22 cellular contexts compared by ENCODE assay signal in the genomic region with DNA sequence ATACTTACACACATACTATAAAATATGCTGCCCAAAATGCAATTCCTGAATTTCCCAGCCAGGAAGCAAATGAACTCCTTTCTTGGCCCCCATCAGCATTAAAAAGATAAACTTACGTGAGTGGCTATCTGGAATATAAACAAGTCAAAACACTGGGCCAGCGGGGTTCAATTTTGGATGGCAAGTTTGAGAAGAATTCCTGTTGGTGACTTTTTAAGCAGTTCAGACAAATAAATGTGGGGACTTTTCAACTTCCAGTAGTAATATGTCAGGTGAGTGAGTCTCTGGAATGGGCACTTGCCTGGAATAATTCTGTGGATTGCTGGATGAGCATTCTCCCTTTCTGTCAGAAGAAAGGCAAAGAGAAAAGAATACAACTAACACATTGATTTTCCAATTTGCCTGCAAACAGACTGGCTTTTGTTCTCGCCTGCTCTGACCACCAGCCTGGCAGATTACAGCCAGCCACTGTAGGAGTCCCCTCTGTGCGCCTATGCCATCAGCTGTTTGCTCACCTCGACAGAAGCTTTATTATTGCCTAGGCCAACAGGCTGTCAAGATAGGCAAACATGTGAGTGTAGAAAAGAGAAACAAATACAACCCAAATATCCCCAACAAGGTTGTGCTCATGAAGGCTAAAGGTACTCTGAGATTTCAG.
DNase-seq lines count a peak whose midpoint lies in the region; ATAC-seq and TF ChIP-seq lines count a peak whose summit lies in the region.
"Had no signal": no experiment of that assay in that cellular context is flagged by ENCODE, and none has a peak within 500 bp of the region (broad histone marks: within the 10 kb centered on the region; RNA-seq: fewer than 3 reads in every experiment).

No MANE protein-coding gene starts in this region.

- no CpG with 5 or more reads among the region's 5 CpGs for WGBS in trophoblast cell (ENCODE audit: extremely low coverage, insufficient coverage, insufficient read length)

- H3K79me1 ChIP-seq in trophoblast cell (ENCODE audit: low read length), result peaks cover 1% of the 10 kb centered on the region

- no peak overlapping the region for H2AK5ac ChIP-seq in trophoblast cell (ENCODE audit: low read length)

- no peaks in the 10 kb centered on the region for H3K9me3 Mint-ChIP-seq in WTC11
- H3K9me3 Mint-ChIP-seq: CD4-positive, alpha-beta T cell; naive B cell had no signal

- no peaks in the 10 kb centered on the region for H3K27me3 ChIP-seq in trophoblast cell (ENCODE audit: insufficient read depth, low read length)
- H3K27me3 ChIP-seq: heart left ventricle, sigmoid colon had no signal

- H3K36me3 ChIP-seq in trophoblast cell (ENCODE audit: control insufficient read depth in 1 of 2, insufficient read depth in 2 of 2, low read length in 2 of 2), result peaks cover 0 to 2% of the 10 kb centered on the region in 2 experiments

- peak; percentile 33 for DNase-seq in DMS 273 (lab: John Stamatoyannopoulos, UW; ENCODE audit: unreplicated experiment)
- DNase-seq in DMS 273 treated with DMSO at 0.1 percent for 48 hours (lab: John Stamatoyannopoulos, UW), result no peak
- DNase-seq in WTC11 (ENCODE audit: low spot score), result no peak
- DNase-seq in inferior parietal cortex (ENCODE audit: extremely low spot score), result peak; percentile 75
- peak in 45 of 49 donors; percentile 11 to 84 (median 53) for DNase-seq in substantia nigra (lab: John Stamatoyannopoulos, UW)
- DNase-seq in NOMO-1 (lab: John Stamatoyannopoulos, UW; ENCODE audit: unreplicated experiment in 2 of 2), result no peak
- DNase-seq in NOMO-1 treated with DMSO at 0.1 percent for 48 hours (lab: John Stamatoyannopoulos, UW; ENCODE audit: unreplicated experiment), result no peak
- DNase-seq in trophoblast cell, result no peak
- DNase-seq: activated CD4-positive, alpha-beta T cell treated with anti-CD3 and anti-CD28 coated beads for 1 hour; activated CD8-positive, alpha-beta memory T cell treated with anti-CD3 and anti-CD28 coated beads, Interleukin-2, amount 50 U/mL, for 48 hours; activated naive CD4-positive, alpha-beta T cell treated with anti-CD3 and anti-CD28 coated beads, Interleukin-2, amount 50 U/mL, for 16 hours; CD4-positive, alpha-beta T cell; GF-D8; GOT3; heart left ventricle; naive B cell; NCI-H2171; sigmoid colon; stimulated activated naive CD4-positive, alpha-beta T cell treated with Interleukin-2 at 50 U/mL for 16 hours had no signal

- peak overlapping the region; percentile 92 for H3K27ac ChIP-seq in substantia nigra (ENCODE audit: low read depth, low read length, poor library complexity, severe bottlenecking)
- no peak overlapping the region for H3K27ac ChIP-seq in trophoblast cell (ENCODE audit: low read depth, low read length)
- H3K27ac ChIP-seq: 22Rv1, heart left ventricle, HL-60 had no signal

- no peak overlapping the region for H3K4me2 ChIP-seq in trophoblast cell (ENCODE audit: low read length)

- no peaks in the 10 kb centered on the region for H3K4me1 ChIP-seq in trophoblast cell (ENCODE audit: control insufficient read depth in 1 of 2, insufficient read depth in 2 of 2, low read length in 2 of 2)

- ATAC-seq in WTC11, result no peak
- ATAC-seq: heart left ventricle, left lobe of liver had no signal

- H2BK5ac ChIP-seq in trophoblast cell (ENCODE audit: low read depth, low read length, poor library complexity), result no peak overlapping the region

- H3K9me3 ChIP-seq in trophoblast cell (ENCODE audit: insufficient read depth, low read depth, low read length), result no peaks in the 10 kb centered on the region
- H3K9me3 ChIP-seq: heart left ventricle, sigmoid colon had no signal

- TF ChIP-seq CTCF in WTC11 (IDR thresholded peaks at IDR 0.05), result no peak

- H2BK120ac ChIP-seq in trophoblast cell (ENCODE audit: insufficient read depth, low read length, poor library complexity), result no peak overlapping the region

- no peak overlapping the region for H3K18ac ChIP-seq in trophoblast cell (ENCODE audit: low read length)

- H3K14ac ChIP-seq in trophoblast cell (ENCODE audit: low read length), result no peak overlapping the region

- H4K8ac ChIP-seq in trophoblast cell (ENCODE audit: low read depth, low read length), result no peak overlapping the region

- H3K23ac ChIP-seq in trophoblast cell (ENCODE audit: low read length), result no peak overlapping the region

- no peak overlapping the region for H2AFZ ChIP-seq in trophoblast cell (ENCODE audit: insufficient read depth, low read length, poor library complexity)

- CTCF ChIA-PET in WTC11 (lab: Charles Lee), result no interaction called here

- POLR2A ChIA-PET in WTC11 (lab: Charles Lee), result no interaction called here

- H3K4me3 Mint-ChIP-seq in WTC11, result no peak overlapping the region
- H3K4me3 Mint-ChIP-seq: CD4-positive, alpha-beta T cell; naive B cell had no signal

- no peaks in the 10 kb centered on the region for H3K27me3 Mint-ChIP-seq in WTC11 (ENCODE audit: low read depth)
- H3K27me3 Mint-ChIP-seq: CD4-positive, alpha-beta T cell; naive B cell had no signal

- H3K4me3 ChIP-seq in trophoblast cell (ENCODE audit: low read depth, low read length), result no peak overlapping the region
- H3K4me3 ChIP-seq: heart left ventricle, sigmoid colon had no signal

- no peaks in the 10 kb centered on the region for H3K79me2 ChIP-seq in trophoblast cell (ENCODE audit: control insufficient read depth, insufficient read depth, low read length, poor library complexity)

- H3K4ac ChIP-seq in trophoblast cell (ENCODE audit: low read depth, low read length), result no peak overlapping the region

- no peak overlapping the region for H4K91ac ChIP-seq in trophoblast cell (ENCODE audit: low read depth, low read length)

- H3K4me1 Mint-ChIP-seq in WTC11, result peaks cover 86% of the 10 kb centered on the region

- no peak overlapping the region for H4K12ac ChIP-seq in trophoblast cell (ENCODE audit: low read depth, low read length)

- H3K27ac Mint-ChIP-seq in WTC11, result peak overlapping the region; percentile 81; the same call in 1 of the 2 replicates
- H3K27ac Mint-ChIP-seq: CD4-positive, alpha-beta T cell had no signal

- peaks cover 8% of the 10 kb centered on the region for H3K36me3 Mint-ChIP-seq in WTC11

- H2BK12ac ChIP-seq in trophoblast cell (ENCODE audit: low read length), result no peak overlapping the region

- no peak overlapping the region for H3K9ac ChIP-seq in trophoblast cell (ENCODE audit: low read length)

TF ChIP-seq in WTC11, 78 proteins besides CTCF, POLR2A, EP300 and RAD21 (continues in another document):
- TF ChIP-seq TP53 (CRISPR knock-in tag; IDR thresholded peaks at IDR 0.05) (no peak), ZNF671 (CRISPR knock-in tag; IDR thresholded peaks at IDR 0.05) (no peak), GABPB1 (CRISPR knock-in tag; IDR thresholded peaks at IDR 0.05) (peak; percentile 31; the same call in 1 of the 2 replicates)
- TF ChIP-seq, protein P1, sequence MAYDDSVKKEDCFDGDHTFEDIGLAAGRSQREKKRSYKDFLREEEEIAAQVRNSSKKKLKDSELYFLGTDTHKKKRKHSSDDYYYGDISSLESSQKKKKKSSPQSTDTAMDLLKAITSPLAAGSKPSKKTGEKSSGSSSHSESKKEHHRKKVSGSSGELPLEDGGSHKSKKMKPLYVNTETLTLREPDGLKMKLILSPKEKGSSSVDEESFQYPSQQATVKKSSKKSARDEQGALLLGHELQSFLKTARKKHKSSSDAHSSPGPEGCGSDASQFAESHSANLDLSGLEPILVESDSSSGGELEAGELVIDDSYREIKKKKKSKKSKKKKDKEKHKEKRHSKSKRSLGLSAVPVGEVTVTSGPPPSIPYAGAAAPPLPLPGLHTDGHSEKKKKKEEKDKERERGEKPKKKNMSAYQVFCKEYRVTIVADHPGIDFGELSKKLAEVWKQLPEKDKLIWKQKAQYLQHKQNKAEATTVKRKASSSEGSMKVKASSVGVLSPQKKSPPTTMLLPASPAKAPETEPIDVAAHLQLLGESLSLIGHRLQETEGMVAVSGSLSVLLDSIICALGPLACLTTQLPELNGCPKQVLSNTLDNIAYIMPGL (CRISPR knock-in tag; IDR thresholded peaks at IDR 0.05), result no peak
- TF ChIP-seq, protein P2, sequence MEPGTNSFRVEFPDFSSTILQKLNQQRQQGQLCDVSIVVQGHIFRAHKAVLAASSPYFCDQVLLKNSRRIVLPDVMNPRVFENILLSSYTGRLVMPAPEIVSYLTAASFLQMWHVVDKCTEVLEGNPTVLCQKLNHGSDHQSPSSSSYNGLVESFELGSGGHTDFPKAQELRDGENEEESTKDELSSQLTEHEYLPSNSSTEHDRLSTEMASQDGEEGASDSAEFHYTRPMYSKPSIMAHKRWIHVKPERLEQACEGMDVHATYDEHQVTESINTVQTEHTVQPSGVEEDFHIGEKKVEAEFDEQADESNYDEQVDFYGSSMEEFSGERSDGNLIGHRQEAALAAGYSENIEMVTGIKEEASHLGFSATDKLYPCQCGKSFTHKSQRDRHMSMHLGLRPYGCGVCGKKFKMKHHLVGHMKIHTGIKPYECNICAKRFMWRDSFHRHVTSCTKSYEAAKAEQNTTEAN (CRISPR knock-in tag; IDR thresholded peaks at IDR 0.05), result no peak
- TF ChIP-seq, protein P3, sequence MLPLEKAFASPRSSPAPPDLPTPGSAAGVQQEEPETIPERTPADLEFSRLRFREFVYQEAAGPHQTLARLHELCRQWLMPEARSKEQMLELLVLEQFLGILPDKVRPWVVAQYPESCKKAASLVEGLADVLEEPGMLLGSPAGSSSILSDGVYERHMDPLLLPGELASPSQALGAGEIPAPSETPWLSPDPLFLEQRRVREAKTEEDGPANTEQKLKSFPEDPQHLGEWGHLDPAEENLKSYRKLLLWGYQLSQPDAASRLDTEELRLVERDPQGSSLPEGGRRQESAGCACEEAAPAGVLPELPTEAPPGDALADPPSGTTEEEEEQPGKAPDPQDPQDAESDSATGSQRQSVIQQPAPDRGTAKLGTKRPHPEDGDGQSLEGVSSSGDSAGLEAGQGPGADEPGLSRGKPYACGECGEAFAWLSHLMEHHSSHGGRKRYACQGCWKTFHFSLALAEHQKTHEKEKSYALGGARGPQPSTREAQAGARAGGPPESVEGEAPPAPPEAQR (CRISPR knock-in tag; IDR thresholded peaks at IDR 0.05), result no peak
- TF ChIP-seq, protein P4, sequence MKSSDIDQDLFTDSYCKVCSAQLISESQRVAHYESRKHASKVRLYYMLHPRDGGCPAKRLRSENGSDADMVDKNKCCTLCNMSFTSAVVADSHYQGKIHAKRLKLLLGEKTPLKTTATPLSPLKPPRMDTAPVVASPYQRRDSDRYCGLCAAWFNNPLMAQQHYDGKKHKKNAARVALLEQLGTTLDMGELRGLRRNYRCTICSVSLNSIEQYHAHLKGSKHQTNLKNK (CRISPR knock-in tag; IDR thresholded peaks at IDR 0.05), result no peak

Comparison
In these comparisons a context has a peak if more than half of its experiments do, and no peak if none do; other contexts are left out.
1. DNase-seq: peak in DMS 273 (single experiment), inferior parietal cortex (single experiment) and substantia nigra (45 of 49); none in DMS 273 treated with DMSO at 0.1 percent for 48 hours (single experiment), WTC11 (single experiment), NOMO-1 (0 of 2), NOMO-1 treated with DMSO at 0.1 percent for 48 hours (single experiment) and trophoblast cell (0 of 2).